In the genomic region with DNA sequence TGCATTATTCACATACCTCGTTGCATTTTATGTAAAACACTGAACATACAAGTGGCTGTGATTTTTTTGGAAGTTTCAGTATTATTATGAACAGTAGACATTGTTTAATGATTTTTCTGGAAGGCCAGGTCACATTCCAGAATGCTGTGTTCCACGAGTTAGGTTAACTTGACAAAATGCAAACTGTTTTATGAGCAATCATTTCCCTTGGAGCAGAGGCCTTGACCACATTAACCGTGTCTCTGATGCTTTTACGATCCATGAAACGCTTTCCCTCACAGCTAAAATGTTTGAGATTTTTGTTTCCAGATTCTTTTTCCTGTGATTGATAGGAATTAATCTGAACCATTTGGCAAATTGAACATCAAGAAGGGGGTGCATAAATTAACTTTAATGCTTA, we compare ENCODE assay signal across 13 cellular contexts. TPM values are rescaled to one million over a fixed set of nuclear protein-coding genes. Genes with fewer than 3 reads are reported as not detected.
DNase-seq lines count a peak whose midpoint lies in the region; ATAC-seq, FAIRE-seq and TF ChIP-seq lines count a peak whose summit lies in the region.
"Had no signal": no experiment of that assay in that cellular context is flagged by ENCODE, and none has a peak within 500 bp of the region (broad histone marks: within the 10 kb centered on the region; RNA-seq: fewer than 3 reads in every experiment).

No MANE protein-coding gene starts in this region.

- peaks cover 25% of the 10 kb centered on the region for H3K4me1 ChIP-seq in DOHH2 (ENCODE audit: control insufficient read depth, low read length)
- peaks cover 17% of the 10 kb centered on the region for H3K4me1 ChIP-seq in fibroblast of lung (ENCODE audit: control insufficient read depth, extremely low read depth, insufficient read depth, low read length)
- H3K4me1 ChIP-seq in pancreas = peaks cover 14 to 62% (median 44%) of the 10 kb centered on the region in 3 donors

- no peaks in the 10 kb centered on the region for H3F3A ChIP-seq in DOHH2 (ENCODE audit: control insufficient read depth, insufficient read depth)

- DNase-seq in fibroblast of lung (ENCODE audit: low read depth in 2 of 2) = peak; percentile 51 to 94
- no peak for DNase-seq in pancreas
- no peak for DNase-seq in foreskin melanocyte
- no peak for DNase-seq in stimulated activated CD4-positive, alpha-beta T cell treated with anti-CD3 and anti-CD28 coated beads, Interleukin-15, amount 100 ng/mL, for 24 hours
- no peak for DNase-seq in C1 segment of cervical spinal cord (lab: John Stamatoyannopoulos, UW)
- no peak for DNase-seq in activated effector memory CD4-positive, alpha-beta T cell treated with anti-CD3 and anti-CD28 coated beads, Interleukin-2, amount 50 U/mL, for 16 hours
- DNase-seq: activated CD4-positive, alpha-beta T cell treated with anti-CD3 and anti-CD28 coated beads for 4 hours; CD4-positive, CD25-positive, alpha-beta regulatory T cell; naive B cell; NCI-H524 treated with DMSO at 0.1 percent for 48 hours; stimulated activated naive CD8-positive, alpha-beta T cell treated with anti-CD3 and anti-CD28 coated beads, Interleukin-15, Interleukin-2, amounts not matched to agents 100 U/mL and 50 U/mL, for 24 hours had no signal

- H4K20me1 ChIP-seq in DOHH2 (ENCODE audit: control insufficient read depth, insufficient read depth, low read depth, low read length) = no peaks in the 10 kb centered on the region; the same call in 1 of the 2 replicates
- no peaks in the 10 kb centered on the region for H4K20me1 ChIP-seq in fibroblast of lung (ENCODE audit: control insufficient read depth, extremely low read depth, insufficient read depth, low read length)

- 41 to 46% methylated on average over 5 of the region's 5 CpGs for WGBS in pancreas, 2 donors

- H3K27ac ChIP-seq in DOHH2 (ENCODE audit: low read depth, low read length) (no peak overlapping the region), VCaP (peak overlapping the region; percentile 15; the same call in 1 of the 2 replicates), fibroblast of lung (ENCODE audit: insufficient read depth, low read length) (peak overlapping the region; percentile 22), pancreas (peak overlapping the region in 1 of 4 donors; percentile 1)

- H3K9ac ChIP-seq in fibroblast of lung (ENCODE audit: insufficient read depth, low read length) = no peak overlapping the region

- ATAC-seq in pancreas = peak in 3 of 4 donors; percentile 18 to 49 (median 32)
- ATAC-seq: stimulated activated naive CD8-positive, alpha-beta T cell treated with anti-CD3 and anti-CD28 coated beads, Interleukin-15, Interleukin-2, amounts not matched to agents 100 U/mL and 50 U/mL, for 24 hours had no signal

- H3K9me3 ChIP-seq in DOHH2 (ENCODE audit: control insufficient read depth, insufficient read depth, low read length) (no peaks in the 10 kb centered on the region), fibroblast of lung (ENCODE audit: control insufficient read depth, insufficient read depth, low read depth, low read length) (no peaks in the 10 kb centered on the region), pancreas (no peaks in the 10 kb centered on the region)

- peak; percentile 63 for FAIRE-seq in pancreas (lab: Jason Lieb, UNC)

- H3K36me3 ChIP-seq in DOHH2 (ENCODE audit: control insufficient read depth, low read length) (peaks cover 18% of the 10 kb centered on the region), fibroblast of lung (ENCODE audit: control insufficient read depth, insufficient read depth, low read length) (no peaks in the 10 kb centered on the region), pancreas (no peaks in the 10 kb centered on the region)

- peak overlapping the region; percentile 46 for H3K4me2 ChIP-seq in DOHH2 (ENCODE audit: low read length)
- peak overlapping the region; percentile 8 for H3K4me2 ChIP-seq in fibroblast of lung (ENCODE audit: extremely low read depth, insufficient read depth, low read length)

- H3K27me3 ChIP-seq in DOHH2 (ENCODE audit: control insufficient read depth, low read length) (no peaks in the 10 kb centered on the region), fibroblast of lung (ENCODE audit: control insufficient read depth, insufficient read depth, low read length) (no peaks in the 10 kb centered on the region), pancreas (no peaks in the 10 kb centered on the region)

- no peak overlapping the region for H2AFZ ChIP-seq in fibroblast of lung (ENCODE audit: low read length)

- intact Hi-C loops in pancreas (cut with DNase I) = no loop called here

- H3K4me3 ChIP-seq in DOHH2 (ENCODE audit: low read length) (peak overlapping the region; percentile 5; the same call in 1 of the 2 replicates), fibroblast of lung (replicated peaks in 1 of 4; ENCODE audit: control extremely low read depth in 1 of 4, insufficient read depth in 1 of 4, low read depth in 3 of 4, low read length in 4 of 4) (no peak overlapping the region), pancreas (no peak overlapping the region)

- H3K79me2 ChIP-seq in DOHH2 (ENCODE audit: control insufficient read depth, low read length) (peaks cover 40% of the 10 kb centered on the region), fibroblast of lung (ENCODE audit: control insufficient read depth, insufficient read depth, low read length) (peaks cover 64% of the 10 kb centered on the region)

- TF ChIP-seq CTCF in DOHH2 (IDR thresholded peaks at IDR 0.05; ENCODE audit: low read depth, low read length, poor library complexity, severe bottlenecking) = no peak
- no peak for TF ChIP-seq CTCF in VCaP (conservative IDR thresholded peaks at IDR 0.05)
- TF ChIP-seq CTCF in fibroblast of lung (conservative IDR thresholded peaks at IDR 0.05 in 1 of 2, IDR thresholded peaks at IDR 0.05 in 1 of 2; ENCODE audit: low read depth in 1 of 2, low read length in 2 of 2) = no peak
- no peak for TF ChIP-seq CTCF in pancreas (IDR thresholded peaks at IDR 0.05)

- no peaks in the 10 kb centered on the region for H3K9me2 ChIP-seq in DOHH2 (replicated peaks; ENCODE audit: control insufficient read depth, low read length)

RNA-seq across cellular contexts. Expression of a gene that starts 57.8 kb away (rescaled TPM):
- total RNA-seq in fibroblast of lung (54.7 and 61.1 TPM in 2 replicates), pancreas (10 to 100 TPM; 32.5 to 66.5 (median 46.4) TPM)
- polyA plus RNA-seq in fibroblast of lung (42.0 and 48.9 TPM in 2 replicates), pancreas (10 to 100 TPM in 1 of 2 donors, 1 to 10 TPM in 1; 8.9 to 16.5 TPM)
- 32.3 and 39.9 TPM in 2 replicates for polyA plus RNA-seq in fibroblast of lung (2012)
- polyA minus RNA-seq in fibroblast of lung (ENCODE audit: low replicate concordance) = 25.1 and 35.2 TPM in 2 replicates

Comparison
In these comparisons a context has a peak if more than half of its experiments do, and no peak if none do; other contexts are left out.
1. DNase-seq: peak in fibroblast of lung (2 of 2); none in pancreas (0 of 6), foreskin melanocyte (single experiment), stimulated activated CD4-positive, alpha-beta T cell treated with anti-CD3 and anti-CD28 coated beads, Interleukin-15, amount 100 ng/mL, for 24 hours (single experiment), C1 segment of cervical spinal cord (0 of 14) and activated effector memory CD4-positive, alpha-beta T cell treated with anti-CD3 and anti-CD28 coated beads, Interleukin-2, amount 50 U/mL, for 16 hours (single experiment).